Comparison of ENCODE assay signal across 10 cellular contexts in genomic region chr6:17102258-17102870, GRCh38. TPM values are rescaled to one million over a fixed set of nuclear protein-coding genes. Genes with fewer than 3 reads are reported as not detected.
DNase-seq lines count a peak whose midpoint lies in the region; ATAC-seq and TF ChIP-seq lines count a peak whose summit lies in the region.
"Had no signal": no experiment of that assay in that cellular context is flagged by ENCODE, and none has a peak within 500 bp of the region (broad histone marks: within the 10 kb centered on the region; RNA-seq: fewer than 3 reads in every experiment).

No MANE protein-coding gene starts in this region.

- TF ChIP-seq CTCF in Calu3 (IDR thresholded peaks at IDR 0.05; ENCODE audit: unreplicated experiment) (no peak), right atrium auricular region (IDR thresholded peaks at IDR 0.05) (no peak), progenitor cell of endocrine pancreas (IDR thresholded peaks at IDR 0.05; ENCODE audit: unreplicated experiment) (no peak)

- no peaks in the 10 kb centered on the region for H3K27me3 ChIP-seq in right atrium auricular region

- no peak for DNase-seq in Calu3
- no peak for DNase-seq in SK-N-MC (ENCODE audit: low read depth, low spot score)
- DNase-seq in right atrium auricular region (ENCODE audit: low spot score) = no peak
- DNase-seq in progenitor cell of endocrine pancreas (ENCODE audit: low spot score, unreplicated experiment) = no peak
- no peak for DNase-seq in NCI-H1436 (lab: John Stamatoyannopoulos, UW)
- no peak for DNase-seq in HUDEP-2 (lab: John Stamatoyannopoulos, UW; ENCODE audit: unreplicated experiment in 76 of 76)
- DNase-seq: stimulated activated naive CD4-positive, alpha-beta T cell had no signal

- H3K27ac Mint-ChIP-seq in Calu3 (ENCODE audit: unreplicated experiment) (no peak overlapping the region), progenitor cell of endocrine pancreas (no peak overlapping the region)
- H3K27ac Mint-ChIP-seq: activated T-helper 1 cell treated with anti-CD3 and anti-CD28 coated beads, Interleukin-12 subunit alpha, Interleukin-12 subunit beta, Interleukin-2, Interleukin-4 antibody, amounts not matched to agents 30 ng/mL and 10 ng/mL and 1 ng/mL, durations not matched to agents 14 hours and 24 hours and 36 hours had no signal

- CTCF ChIA-PET in Calu3 (lab: Charles Lee) = interaction anchor here (0.5 kb wide), 1 partner anchor 11 kb away, joined by 4 read pairs; no protein-coding TSS in a partner anchor

- no peaks in the 10 kb centered on the region for H3K9me3 ChIP-seq in SK-N-MC (ENCODE audit: low read depth, low read length)
- no peaks in the 10 kb centered on the region for H3K9me3 ChIP-seq in right atrium auricular region

- H3K4me3 Mint-ChIP-seq in Calu3 (ENCODE audit: low read depth, unreplicated experiment) (peak overlapping the region; percentile 92), progenitor cell of endocrine pancreas (ENCODE audit: low read depth) (peak overlapping the region; percentile 80)

- peaks cover 0 to 18% of the 10 kb centered on the region in 2 donors for H3K4me1 ChIP-seq in right atrium auricular region

- H3K9ac ChIP-seq in SK-N-MC (ENCODE audit: insufficient read length) = no peak overlapping the region

- H3K27ac ChIP-seq in SK-N-MC = no peak overlapping the region
- H3K27ac ChIP-seq in right atrium auricular region = no peak overlapping the region

- no peaks in the 10 kb centered on the region for H3K9me3 Mint-ChIP-seq in Calu3 (ENCODE audit: low read depth, unreplicated experiment)
- H3K9me3 Mint-ChIP-seq in progenitor cell of endocrine pancreas (ENCODE audit: low read depth) = no peaks in the 10 kb centered on the region
- H3K9me3 Mint-ChIP-seq: activated T-helper 1 cell treated with anti-CD3 and anti-CD28 coated beads, Interleukin-12 subunit alpha, Interleukin-12 subunit beta, Interleukin-2, Interleukin-4 antibody, amounts not matched to agents 30 ng/mL and 10 ng/mL and 1 ng/mL, durations not matched to agents 14 hours and 24 hours and 36 hours had no signal

- H3K36me3 ChIP-seq in SK-N-MC (ENCODE audit: insufficient read depth, low read length) (no peaks in the 10 kb centered on the region), right atrium auricular region (no peaks in the 10 kb centered on the region)

- H3K27me3 Mint-ChIP-seq in Calu3 (ENCODE audit: unreplicated experiment) (no peaks in the 10 kb centered on the region), progenitor cell of endocrine pancreas (peaks cover 42% of the 10 kb centered on the region)

- BruUV-seq in Calu3 (replicated peaks; lab: Mats Ljungman, UMichigan) = TSS peak; percentile 42

- ATAC-seq in GM18519 (IDR thresholded peaks at IDR 0.05; ENCODE audit: low FRiP score, unreplicated experiment) = no peak
- ATAC-seq in HG03135 (IDR thresholded peaks at IDR 0.05; ENCODE audit: unreplicated experiment) = no peak

- H3K36me3 Mint-ChIP-seq in Calu3 (ENCODE audit: insufficient read depth, unreplicated experiment) (peaks cover 9% of the 10 kb centered on the region), progenitor cell of endocrine pancreas (ENCODE audit: insufficient read depth) (no peaks in the 10 kb centered on the region)

- intact Hi-C loops in Calu3 (cut with micrococcal nuclease; ENCODE audit: unreplicated experiment) = no loop called here

- H3K4me3 ChIP-seq in SK-N-MC (peak overlapping the region; percentile 74), right atrium auricular region (peak overlapping the region; percentile 44 to 46)

- no peaks in the 10 kb centered on the region for H3K4me1 Mint-ChIP-seq in Calu3 (ENCODE audit: low read depth, unreplicated experiment)
- H3K4me1 Mint-ChIP-seq in progenitor cell of endocrine pancreas (ENCODE audit: low read depth) = peaks cover 21% of the 10 kb centered on the region

RNA-seq across cellular contexts. Expression of gene STMND1, which starts 0.5 kb away (rescaled TPM):
- total RNA-seq in Calu3 (2022) (0.68 and 0.73 TPM in 2 replicates), right atrium auricular region (not detected), progenitor cell of endocrine pancreas (0.13 and 0.22 TPM in 2 replicates)
- total RNA-seq: activated T-helper 1 cell treated with anti-CD3 and anti-CD28 coated beads, Interleukin-12 subunit alpha, Interleukin-12 subunit beta, Interleukin-2, Interleukin-4 antibody, amounts not matched to agents 30 ng/mL and 10 ng/mL and 1 ng/mL, durations not matched to agents 14 hours and 24 hours and 36 hours had no signal
